1 cellular context compared by ENCODE assay signal in the genomic region with DNA sequence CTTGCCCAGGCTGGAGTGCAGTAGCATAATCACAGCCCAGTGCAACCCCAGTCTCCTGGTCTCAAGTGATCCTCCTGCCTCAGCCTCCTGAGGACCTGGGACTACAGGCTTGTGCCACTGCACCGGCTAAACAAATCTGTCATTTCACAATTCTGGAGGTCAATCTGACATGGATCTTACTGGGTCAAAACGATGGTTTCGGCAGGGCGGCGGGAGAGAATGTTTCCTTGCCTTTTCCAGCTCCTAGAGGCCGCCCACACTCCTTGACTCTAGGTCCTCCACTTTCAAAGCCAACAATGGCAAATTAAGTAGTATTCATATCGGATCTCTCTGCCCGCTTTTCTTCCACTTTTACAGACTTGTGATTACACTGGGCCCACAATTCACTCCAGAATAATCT.
TF ChIP-seq lines count a peak whose summit lies in the region.

No MANE protein-coding gene starts in this region.

TF ChIP-seq in IMR-90, 13 proteins besides CTCF, POLR2A, EP300 and RAD21:
- no peak for TF ChIP-seq CEBPB (IDR thresholded peaks at IDR 0.05; ENCODE audit: low read depth, low read length)
- no peak for TF ChIP-seq CHD1 (IDR thresholded peaks at IDR 0.05; ENCODE audit: low read depth, low read length)
- TF ChIP-seq, protein P1, sequence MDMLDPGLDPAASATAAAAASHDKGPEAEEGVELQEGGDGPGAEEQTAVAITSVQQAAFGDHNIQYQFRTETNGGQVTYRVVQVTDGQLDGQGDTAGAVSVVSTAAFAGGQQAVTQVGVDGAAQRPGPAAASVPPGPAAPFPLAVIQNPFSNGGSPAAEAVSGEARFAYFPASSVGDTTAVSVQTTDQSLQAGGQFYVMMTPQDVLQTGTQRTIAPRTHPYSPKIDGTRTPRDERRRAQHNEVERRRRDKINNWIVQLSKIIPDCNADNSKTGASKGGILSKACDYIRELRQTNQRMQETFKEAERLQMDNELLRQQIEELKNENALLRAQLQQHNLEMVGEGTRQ (IDR thresholded peaks at IDR 0.05; ENCODE audit: low read depth, low read length), result no peak
- TF ChIP-seq SMC3 (IDR thresholded peaks at IDR 0.05; ENCODE audit: low read depth, low read length), result no peak
- TF ChIP-seq MAZ (IDR thresholded peaks at IDR 0.05; ENCODE audit: borderline replicate concordance, low read depth, low read length), result no peak
- TF ChIP-seq, protein P2, sequence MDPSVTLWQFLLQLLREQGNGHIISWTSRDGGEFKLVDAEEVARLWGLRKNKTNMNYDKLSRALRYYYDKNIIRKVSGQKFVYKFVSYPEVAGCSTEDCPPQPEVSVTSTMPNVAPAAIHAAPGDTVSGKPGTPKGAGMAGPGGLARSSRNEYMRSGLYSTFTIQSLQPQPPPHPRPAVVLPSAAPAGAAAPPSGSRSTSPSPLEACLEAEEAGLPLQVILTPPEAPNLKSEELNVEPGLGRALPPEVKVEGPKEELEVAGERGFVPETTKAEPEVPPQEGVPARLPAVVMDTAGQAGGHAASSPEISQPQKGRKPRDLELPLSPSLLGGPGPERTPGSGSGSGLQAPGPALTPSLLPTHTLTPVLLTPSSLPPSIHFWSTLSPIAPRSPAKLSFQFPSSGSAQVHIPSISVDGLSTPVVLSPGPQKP (IDR thresholded peaks at IDR 0.05; ENCODE audit: borderline replicate concordance, low read depth, low read length), result no peak
- no peak for TF ChIP-seq FOS (IDR thresholded peaks at IDR 0.05; ENCODE audit: low read depth, low read length)
